In genomic region chr10:1666147-1666546, GRCh38 we compare ENCODE assay signal across 26 cellular contexts.
"Had no signal": no experiment of that assay in that cellular context is flagged by ENCODE, and none has a peak within 500 bp of the region (broad histone marks: within the 10 kb centered on the region; RNA-seq: fewer than 3 reads in every experiment).

No MANE protein-coding gene starts in this region.

- FAIRE-seq: endometrium, frontal cortex, kidney had no signal

- H3K4me2 ChIP-seq: hepatocyte had no signal

- ATAC-seq: effector memory CD8-positive, alpha-beta T cell; esophagus mucosa; foreskin keratinocyte; gastroesophageal sphincter; heart left ventricle; left colon; left lung; left ventricle myocardium superior; lower lobe of right lung had no signal

- H2AFZ ChIP-seq: hepatocyte had no signal

- H3K27ac ChIP-seq: colonic mucosa, epithelial cell of prostate, esophagus squamous epithelium, foreskin keratinocyte, gastroesophageal sphincter, heart left ventricle, hepatocyte, left lung, lower lobe of right lung had no signal

- H3K79me2 ChIP-seq: hepatocyte had no signal

- H3K9me3 ChIP-seq: colonic mucosa, esophagus squamous epithelium, gastroesophageal sphincter, heart left ventricle, left lung, lower lobe of right lung had no signal

- DNase-seq: colonic mucosa; cortex of kidney; effector CD8-positive, alpha-beta T cell; effector memory CD8-positive, alpha-beta T cell; endodermal cell; erythroblast; esophagus squamous epithelium; foreskin keratinocyte; heart left ventricle; hypothalamus; immature natural killer cell; islet precursor cell; kidney; kidney glomerular epithelial cell; left lung; left ventricle myocardium superior; lower lobe of right lung; mesenchymal stem cell; midbrain had no signal

- H3K36me3 ChIP-seq: colonic mucosa, esophagus squamous epithelium, gastroesophageal sphincter, heart left ventricle, left lung, lower lobe of right lung had no signal

- H3K4me3 ChIP-seq: colonic mucosa, esophagus squamous epithelium, gastroesophageal sphincter, heart left ventricle, hepatocyte, left lung, lower lobe of right lung had no signal

- H3K27me3 ChIP-seq: colonic mucosa, foreskin keratinocyte, hepatocyte had no signal

- H3K4me1 ChIP-seq: colonic mucosa, foreskin keratinocyte, gastroesophageal sphincter, heart left ventricle, left lung, lower lobe of right lung had no signal
